ENCODE assay signal across 1 cellular context in the genomic region with DNA sequence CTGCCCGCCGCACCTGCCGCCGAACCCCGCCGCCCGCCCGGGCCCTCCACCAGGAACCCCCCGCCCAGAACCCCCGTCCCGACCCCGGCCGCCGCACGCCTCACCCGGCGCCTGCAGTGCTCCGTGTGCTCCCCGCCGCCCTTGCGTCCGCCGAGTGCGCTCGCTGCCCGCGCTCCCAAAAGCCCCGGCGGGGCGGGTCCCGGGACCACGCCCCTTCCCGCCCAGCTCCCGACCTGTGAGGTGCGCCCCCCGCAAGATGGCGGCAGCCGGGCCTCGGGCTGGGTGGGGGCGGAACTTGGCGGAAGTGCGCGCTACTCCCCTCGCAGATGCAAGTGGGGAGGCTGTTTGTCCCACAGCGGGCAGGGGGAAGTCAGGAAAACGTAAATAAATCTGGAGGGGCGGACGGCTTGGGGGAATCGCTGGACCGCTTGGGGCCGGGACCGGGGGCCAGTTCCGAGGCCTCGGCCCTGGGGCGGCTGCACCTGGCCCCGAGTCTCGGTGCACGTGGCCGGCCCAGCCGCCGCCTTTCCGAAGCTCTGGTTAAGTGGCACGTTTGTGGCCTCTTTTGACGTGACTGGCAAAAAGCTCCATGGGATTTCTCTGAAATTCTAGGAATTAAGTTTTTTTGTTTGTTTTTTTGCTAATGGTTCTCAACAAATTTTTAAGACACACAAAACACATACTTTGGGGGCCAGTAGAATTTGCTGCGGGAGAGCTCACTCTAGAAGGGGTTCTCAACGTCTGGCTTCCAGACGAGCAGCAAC.
TF ChIP-seq lines count a peak whose summit lies in the region.

EZR (minus strand) TSS at position 156 of the 764 bp plus-strand sequence. CDS start 1,275 bp downstream, outside the sequence.

TF ChIP-seq in WTC11, 78 proteins besides CTCF, POLR2A, EP300 and RAD21 (continued from another document):
- TF ChIP-seq, protein P1, sequence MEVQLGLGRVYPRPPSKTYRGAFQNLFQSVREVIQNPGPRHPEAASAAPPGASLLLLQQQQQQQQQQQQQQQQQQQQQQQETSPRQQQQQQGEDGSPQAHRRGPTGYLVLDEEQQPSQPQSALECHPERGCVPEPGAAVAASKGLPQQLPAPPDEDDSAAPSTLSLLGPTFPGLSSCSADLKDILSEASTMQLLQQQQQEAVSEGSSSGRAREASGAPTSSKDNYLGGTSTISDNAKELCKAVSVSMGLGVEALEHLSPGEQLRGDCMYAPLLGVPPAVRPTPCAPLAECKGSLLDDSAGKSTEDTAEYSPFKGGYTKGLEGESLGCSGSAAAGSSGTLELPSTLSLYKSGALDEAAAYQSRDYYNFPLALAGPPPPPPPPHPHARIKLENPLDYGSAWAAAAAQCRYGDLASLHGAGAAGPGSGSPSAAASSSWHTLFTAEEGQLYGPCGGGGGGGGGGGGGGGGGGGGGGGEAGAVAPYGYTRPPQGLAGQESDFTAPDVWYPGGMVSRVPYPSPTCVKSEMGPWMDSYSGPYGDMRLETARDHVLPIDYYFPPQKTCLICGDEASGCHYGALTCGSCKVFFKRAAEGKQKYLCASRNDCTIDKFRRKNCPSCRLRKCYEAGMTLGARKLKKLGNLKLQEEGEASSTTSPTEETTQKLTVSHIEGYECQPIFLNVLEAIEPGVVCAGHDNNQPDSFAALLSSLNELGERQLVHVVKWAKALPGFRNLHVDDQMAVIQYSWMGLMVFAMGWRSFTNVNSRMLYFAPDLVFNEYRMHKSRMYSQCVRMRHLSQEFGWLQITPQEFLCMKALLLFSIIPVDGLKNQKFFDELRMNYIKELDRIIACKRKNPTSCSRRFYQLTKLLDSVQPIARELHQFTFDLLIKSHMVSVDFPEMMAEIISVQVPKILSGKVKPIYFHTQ (CRISPR knock-in tag; IDR thresholded peaks at IDR 0.05): 0 out of 2 replicates have a peak, but pooled peaks have one; percentile 25
- TF ChIP-seq, protein P2, sequence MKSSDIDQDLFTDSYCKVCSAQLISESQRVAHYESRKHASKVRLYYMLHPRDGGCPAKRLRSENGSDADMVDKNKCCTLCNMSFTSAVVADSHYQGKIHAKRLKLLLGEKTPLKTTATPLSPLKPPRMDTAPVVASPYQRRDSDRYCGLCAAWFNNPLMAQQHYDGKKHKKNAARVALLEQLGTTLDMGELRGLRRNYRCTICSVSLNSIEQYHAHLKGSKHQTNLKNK (CRISPR knock-in tag; IDR thresholded peaks at IDR 0.05): no peak
- peak; percentile 94; the same call in 1 of the 2 replicates for TF ChIP-seq ZNF219 (CRISPR knock-in tag; IDR thresholded peaks at IDR 0.05; ENCODE audit: borderline replicate concordance)
- TF ChIP-seq ZNF317 (CRISPR knock-in tag; IDR thresholded peaks at IDR 0.05; ENCODE audit: borderline replicate concordance, low read depth): 0 out of 2 replicates have a peak, but pooled peaks have one; percentile 63
- TF ChIP-seq, protein P3, sequence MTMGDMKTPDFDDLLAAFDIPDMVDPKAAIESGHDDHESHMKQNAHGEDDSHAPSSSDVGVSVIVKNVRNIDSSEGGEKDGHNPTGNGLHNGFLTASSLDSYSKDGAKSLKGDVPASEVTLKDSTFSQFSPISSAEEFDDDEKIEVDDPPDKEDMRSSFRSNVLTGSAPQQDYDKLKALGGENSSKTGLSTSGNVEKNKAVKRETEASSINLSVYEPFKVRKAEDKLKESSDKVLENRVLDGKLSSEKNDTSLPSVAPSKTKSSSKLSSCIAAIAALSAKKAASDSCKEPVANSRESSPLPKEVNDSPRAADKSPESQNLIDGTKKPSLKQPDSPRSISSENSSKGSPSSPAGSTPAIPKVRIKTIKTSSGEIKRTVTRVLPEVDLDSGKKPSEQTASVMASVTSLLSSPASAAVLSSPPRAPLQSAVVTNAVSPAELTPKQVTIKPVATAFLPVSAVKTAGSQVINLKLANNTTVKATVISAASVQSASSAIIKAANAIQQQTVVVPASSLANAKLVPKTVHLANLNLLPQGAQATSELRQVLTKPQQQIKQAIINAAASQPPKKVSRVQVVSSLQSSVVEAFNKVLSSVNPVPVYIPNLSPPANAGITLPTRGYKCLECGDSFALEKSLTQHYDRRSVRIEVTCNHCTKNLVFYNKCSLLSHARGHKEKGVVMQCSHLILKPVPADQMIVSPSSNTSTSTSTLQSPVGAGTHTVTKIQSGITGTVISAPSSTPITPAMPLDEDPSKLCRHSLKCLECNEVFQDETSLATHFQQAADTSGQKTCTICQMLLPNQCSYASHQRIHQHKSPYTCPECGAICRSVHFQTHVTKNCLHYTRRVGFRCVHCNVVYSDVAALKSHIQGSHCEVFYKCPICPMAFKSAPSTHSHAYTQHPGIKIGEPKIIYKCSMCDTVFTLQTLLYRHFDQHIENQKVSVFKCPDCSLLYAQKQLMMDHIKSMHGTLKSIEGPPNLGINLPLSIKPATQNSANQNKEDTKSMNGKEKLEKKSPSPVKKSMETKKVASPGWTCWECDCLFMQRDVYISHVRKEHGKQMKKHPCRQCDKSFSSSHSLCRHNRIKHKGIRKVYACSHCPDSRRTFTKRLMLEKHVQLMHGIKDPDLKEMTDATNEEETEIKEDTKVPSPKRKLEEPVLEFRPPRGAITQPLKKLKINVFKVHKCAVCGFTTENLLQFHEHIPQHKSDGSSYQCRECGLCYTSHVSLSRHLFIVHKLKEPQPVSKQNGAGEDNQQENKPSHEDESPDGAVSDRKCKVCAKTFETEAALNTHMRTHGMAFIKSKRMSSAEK (CRISPR knock-in tag; IDR thresholded peaks at IDR 0.05; ENCODE audit: borderline replicate concordance): peak; percentile 97
